ENCODE assay signal across 31 cellular contexts in genomic region chr2:43743706-43744105, GRCh38.
"Had no signal": no experiment of that assay in that cellular context is flagged by ENCODE, and none has a peak within 500 bp of the region (broad histone marks: within the 10 kb centered on the region; RNA-seq: fewer than 3 reads in every experiment).

No MANE protein-coding gene starts in this region.

- H3K4me1 ChIP-seq: esophagus squamous epithelium, vagina had no signal

- H3K27me3 ChIP-seq: esophagus squamous epithelium, upper lobe of left lung, vagina had no signal

- FAIRE-seq: bronchial epithelial cell, colon, islet of Langerhans, small intestine had no signal

- H3K36me3 Mint-ChIP-seq: stimulated activated memory B cell treated with anti-CD40 and anti-IgM and Interleukin-4, amounts not matched to agents 10 μg/mL and 1 μg/mL and 100 μg/mL, for 72 hours had no signal

- H3K9me3 Mint-ChIP-seq: activated B cell treated with CpG ODN at 0.5 μM for 24 hours; activated CD8-positive, alpha-beta T cell treated with anti-CD3 and anti-CD28 coated beads for 36 hours; activated T-cell treated with anti-CD3 and anti-CD28 coated beads, Interleukin-2, amount 50 U/mL, for 4 hours; activated T-helper 17 cell treated with anti-CD3 and anti-CD28 coated beads, Interleukin-2, amount 50 U/mL, for 72 hours; central memory CD8-positive, alpha-beta T cell; naive thymus-derived CD8-positive, alpha-beta T cell; stimulated activated memory B cell treated with anti-CD40 and anti-IgM and Interleukin-4, amounts not matched to agents 10 μg/mL and 1 μg/mL and 100 μg/mL, for 72 hours; stimulated activated naive CD8-positive, alpha-beta T cell treated with anti-CD3 and anti-CD28 coated beads, Interleukin-15, amount 100 ng/mL, for 72 hours; T-helper 2 cell treated with Interferon-gamma antibody and Interleukin-4, amounts not matched to agents 5 μg/mL and 100 μg/mL, for 36 hours had no signal

- H3K4me3 Mint-ChIP-seq: activated B cell treated with CpG ODN at 0.5 μM for 24 hours; activated CD8-positive, alpha-beta T cell treated with anti-CD3 and anti-CD28 coated beads for 36 hours; activated T-cell treated with anti-CD3 and anti-CD28 coated beads, Interleukin-2, amount 50 U/mL, for 4 hours; activated T-helper 17 cell treated with anti-CD3 and anti-CD28 coated beads, Interleukin-2, amount 50 U/mL, for 72 hours; central memory CD8-positive, alpha-beta T cell; naive thymus-derived CD8-positive, alpha-beta T cell; stimulated activated memory B cell treated with anti-CD40 and anti-IgM and Interleukin-4, amounts not matched to agents 10 μg/mL and 1 μg/mL and 100 μg/mL, for 72 hours; stimulated activated naive CD8-positive, alpha-beta T cell treated with anti-CD3 and anti-CD28 coated beads, Interleukin-15, amount 100 ng/mL, for 72 hours; T-helper 2 cell treated with Interferon-gamma antibody and Interleukin-4, amounts not matched to agents 5 μg/mL and 100 μg/mL, for 36 hours had no signal

- H3K9me3 ChIP-seq: esophagus squamous epithelium, upper lobe of left lung, vagina had no signal

- H3K27ac ChIP-seq: esophagus squamous epithelium, vagina had no signal

- ATAC-seq: activated CD8-positive, alpha-beta T cell treated with anti-CD3 and anti-CD28 coated beads for 36 hours; activated T-cell treated with anti-CD3 and anti-CD28 coated beads, Interleukin-2, amount 50 U/mL, for 4 hours; activated T-helper 17 cell treated with anti-CD3 and anti-CD28 coated beads, Interleukin-2, amount 50 U/mL, for 72 hours; left colon; naive thymus-derived CD8-positive, alpha-beta T cell; sciatic nerve; stimulated activated memory B cell treated with anti-CD40 and anti-IgM and Interleukin-4, amounts not matched to agents 10 μg/mL and 1 μg/mL and 100 μg/mL, for 72 hours; stimulated activated naive CD8-positive, alpha-beta T cell treated with anti-CD3 and anti-CD28 coated beads, Interleukin-15, amount 100 ng/mL, for 72 hours had no signal

- H3K4me1 Mint-ChIP-seq: activated B cell treated with CpG ODN at 0.5 μM for 24 hours; activated T-helper 17 cell treated with anti-CD3 and anti-CD28 coated beads, Interleukin-2, amount 50 U/mL, for 72 hours; central memory CD8-positive, alpha-beta T cell; naive thymus-derived CD8-positive, alpha-beta T cell; stimulated activated memory B cell treated with anti-CD40 and anti-IgM and Interleukin-4, amounts not matched to agents 10 μg/mL and 1 μg/mL and 100 μg/mL, for 72 hours; stimulated activated naive CD8-positive, alpha-beta T cell treated with anti-CD3 and anti-CD28 coated beads, Interleukin-15, amount 100 ng/mL, for 72 hours had no signal

- H3K27ac Mint-ChIP-seq: activated B cell treated with CpG ODN at 0.5 μM for 24 hours; activated CD8-positive, alpha-beta T cell treated with anti-CD3 and anti-CD28 coated beads for 36 hours; activated T-helper 17 cell treated with anti-CD3 and anti-CD28 coated beads, Interleukin-2, amount 50 U/mL, for 72 hours; naive thymus-derived CD8-positive, alpha-beta T cell; stimulated activated memory B cell treated with anti-CD40 and anti-IgM and Interleukin-4, amounts not matched to agents 10 μg/mL and 1 μg/mL and 100 μg/mL, for 72 hours; stimulated activated naive CD8-positive, alpha-beta T cell treated with anti-CD3 and anti-CD28 coated beads, Interleukin-15, amount 100 ng/mL, for 72 hours; T-helper 2 cell treated with Interferon-gamma antibody and Interleukin-4, amounts not matched to agents 5 μg/mL and 100 μg/mL, for 36 hours had no signal

- H3K4me3 ChIP-seq: esophagus squamous epithelium, upper lobe of left lung, vagina had no signal

- DNase-seq: activated B cell treated with CpG ODN at 0.5 μM for 24 hours; activated CD4-positive, alpha-beta T cell treated with anti-CD3 and anti-CD28 coated beads, Interleukin-2, amount 50 U/mL, for 1 hour; activated CD8-positive, alpha-beta T cell treated with anti-CD3 and anti-CD28 coated beads for 36 hours; activated gamma-delta T cell treated with Interleukin-2 at 50 U/mL for 16 hours; activated naive CD4-positive, alpha-beta T cell treated with anti-CD3 and anti-CD28 coated beads, Interleukin-2, amount 50 U/mL, for 16 hours; activated T-cell treated with anti-CD3 and anti-CD28 coated beads, Interleukin-2, amount 50 U/mL, for 4 hours; amygdala; dermis blood vessel endothelial cell; effector CD4-positive, alpha-beta T cell; esophagus squamous epithelium; foreskin melanocyte; glutamatergic neuron; left colon; naive thymus-derived CD8-positive, alpha-beta T cell; small intestine; stimulated activated CD4-positive, alpha-beta T cell treated with anti-CD3 and anti-CD28 coated beads, Interleukin-1b, Interleukin-23, amount 100 ng/mL, for 48 hours; stimulated activated CD4-positive, alpha-beta T cell treated with anti-CD3 and anti-CD28 coated beads, Interleukin-4, amount 100 ng/mL, for 4 hours; stimulated activated CD8-positive, alpha-beta memory T cell treated with anti-CD3 and anti-CD28 coated beads, Interleukin-4, amount 100 ng/mL, for 48 hours; stimulated activated naive CD8-positive, alpha-beta T cell treated with anti-CD3 and anti-CD28 coated beads, Interleukin-15, amount 100 ng/mL, for 72 hours; substantia nigra; T-helper 1 cell; upper lobe of left lung had no signal

- H3K27me3 Mint-ChIP-seq: stimulated activated memory B cell treated with anti-CD40 and anti-IgM and Interleukin-4, amounts not matched to agents 10 μg/mL and 1 μg/mL and 100 μg/mL, for 72 hours; stimulated activated naive CD8-positive, alpha-beta T cell treated with anti-CD3 and anti-CD28 coated beads, Interleukin-15, amount 100 ng/mL, for 72 hours had no signal
